Comparison of ENCODE assay signal across 1 cellular context in genomic region chr3:53250881-53251605, GRCh38.
TF ChIP-seq lines count a peak whose summit lies in the region.

No MANE protein-coding gene starts in this region.

TF ChIP-seq in HepG2, 621 proteins besides CTCF, POLR2A, EP300 and RAD21 (continued from another document):
- TF ChIP-seq ZNF687 (CRISPR knock-in tag; IDR thresholded peaks at IDR 0.05): peak; percentile 61
- no peak for TF ChIP-seq MTF1 (CRISPR knock-in tag; IDR thresholded peaks at IDR 0.05)
- peak; percentile 63; the same call in 1 of the 2 replicates for TF ChIP-seq RXRA (CRISPR knock-in tag; IDR thresholded peaks at IDR 0.05)
- TF ChIP-seq ARID5B (CRISPR knock-in tag; IDR thresholded peaks at IDR 0.05): peak; percentile 39
- peak; percentile 82; the same call in 1 of the 2 replicates for TF ChIP-seq ZNF770 (CRISPR knock-in tag; IDR thresholded peaks at IDR 0.05)
- TF ChIP-seq, protein P1, sequence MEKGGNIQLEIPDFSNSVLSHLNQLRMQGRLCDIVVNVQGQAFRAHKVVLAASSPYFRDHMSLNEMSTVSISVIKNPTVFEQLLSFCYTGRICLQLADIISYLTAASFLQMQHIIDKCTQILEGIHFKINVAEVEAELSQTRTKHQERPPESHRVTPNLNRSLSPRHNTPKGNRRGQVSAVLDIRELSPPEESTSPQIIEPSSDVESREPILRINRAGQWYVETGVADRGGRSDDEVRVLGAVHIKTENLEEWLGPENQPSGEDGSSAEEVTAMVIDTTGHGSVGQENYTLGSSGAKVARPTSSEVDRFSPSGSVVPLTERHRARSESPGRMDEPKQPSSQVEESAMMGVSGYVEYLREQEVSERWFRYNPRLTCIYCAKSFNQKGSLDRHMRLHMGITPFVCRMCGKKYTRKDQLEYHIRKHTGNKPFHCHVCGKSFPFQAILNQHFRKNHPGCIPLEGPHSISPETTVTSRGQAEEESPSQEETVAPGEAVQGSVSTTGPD (CRISPR knock-in tag; IDR thresholded peaks at IDR 0.05): 0 out of 2 replicates have a peak, but pooled peaks have one; percentile 30
- peak; percentile 89; the same call in 1 of the 2 replicates for TF ChIP-seq THRA (CRISPR knock-in tag; IDR thresholded peaks at IDR 0.05; ENCODE audit: borderline replicate concordance)
- 0 out of 2 replicates have a peak, but pooled peaks have one; percentile 32 for TF ChIP-seq HIC2 (CRISPR knock-in tag; IDR thresholded peaks at IDR 0.05; ENCODE audit: low read depth)
- peak; percentile 31; the same call in 1 of the 2 replicates for TF ChIP-seq GATAD2A (CRISPR knock-in tag; IDR thresholded peaks at IDR 0.05)
- peak; percentile 90 for TF ChIP-seq RBM22 (optimal IDR thresholded peaks at IDR 0.05; ENCODE audit: low read length)
- TF ChIP-seq ZGPAT (CRISPR knock-in tag; IDR thresholded peaks at IDR 0.05): 0 out of 2 replicates have a peak, but pooled peaks have one; percentile 44
